ENCODE assay signal across 13 cellular contexts in genomic region chr3:189586941-189587687, GRCh38. TPM values are rescaled to one million over a fixed set of nuclear protein-coding genes. Genes with fewer than 3 reads are reported as not detected.
DNase-seq lines count a peak whose midpoint lies in the region; ATAC-seq, FAIRE-seq and TF ChIP-seq lines count a peak whose summit lies in the region.
"Had no signal": no experiment of that assay in that cellular context is flagged by ENCODE, and none has a peak within 500 bp of the region (broad histone marks: within the 10 kb centered on the region; RNA-seq: fewer than 3 reads in every experiment).

No MANE protein-coding gene starts in this region.

- FAIRE-seq in GM12891 (lab: Jason Lieb, UNC) = peak; percentile 89

- no peak for DNase-seq in GM12891 (ENCODE audit: insufficient read length, low spot score)
- DNase-seq in RPMI7951 (ENCODE audit: low read depth) = peak; percentile 23
- DNase-seq in NCI-H446 (lab: John Stamatoyannopoulos, UW) = no peak
- no peak for DNase-seq in stimulated activated naive CD4-positive, alpha-beta T cell treated with Interleukin-2 at 50 U/mL for 16 hours (lab: John Stamatoyannopoulos, UW)
- DNase-seq in SW480 (ENCODE audit: low spot score) = no peak
- DNase-seq: CD4-positive, alpha-beta T cell; cortex of kidney; glutamatergic neuron; KBM-7; retina had no signal

- ATAC-seq in GM19372 (IDR thresholded peaks at IDR 0.05; ENCODE audit: low read depth, unreplicated experiment) = peak; percentile 68
- ATAC-seq in HG02884 (IDR thresholded peaks at IDR 0.05; ENCODE audit: unreplicated experiment) = peak; percentile 74
- ATAC-seq in SK-N-SH treated with all-trans-retinoic acid at 6 μM for 48 hours = no peak

- no peak for TF ChIP-seq POLR2A in GM12891 (IDR thresholded peaks at IDR 0.05; ENCODE audit: low read depth, low read length)

TF ChIP-seq in GM12891, 5 proteins besides CTCF, POLR2A, EP300 and RAD21:
- TF ChIP-seq POU2F2 (IDR thresholded peaks at IDR 0.05; ENCODE audit: low read depth, low read length) (0 out of 2 replicates have a peak, but pooled peaks have one; percentile 23), SPI1 (IDR thresholded peaks at IDR 0.05; ENCODE audit: low read depth, low read length) (peak; percentile 26; the same call in 1 of the 2 replicates), PAX5 (IDR thresholded peaks at IDR 0.05; ENCODE audit: insufficient read depth, low read length, severe bottlenecking) (no peak), POLR2AphosphoS5 (IDR thresholded peaks at IDR 0.05; ENCODE audit: low read depth, low read length) (no peak), TAF1 (IDR thresholded peaks at IDR 0.05; ENCODE audit: low read depth, low read length) (no peak)

TF ChIP-seq in SK-N-SH treated with all-trans-retinoic acid at 6 μM for 48 hours, 23 proteins besides CTCF, POLR2A, EP300 and RAD21:
- TF ChIP-seq ZC3H10 (CRISPR knock-in tag; IDR thresholded peaks at IDR 0.05) (no peak), RARB (CRISPR knock-in tag; IDR thresholded peaks at IDR 0.05) (no peak), ZNF8 (CRISPR knock-in tag; IDR thresholded peaks at IDR 0.05) (no peak), PATZ1 (CRISPR knock-in tag; IDR thresholded peaks at IDR 0.05; ENCODE audit: borderline replicate concordance) (no peak), BACH2 (CRISPR knock-in tag; IDR thresholded peaks at IDR 0.05; ENCODE audit: borderline replicate concordance) (no peak), POU6F1 (CRISPR knock-in tag; IDR thresholded peaks at IDR 0.05; ENCODE audit: borderline replicate concordance, low read depth) (no peak), ZFP30 (CRISPR knock-in tag; IDR thresholded peaks at IDR 0.05) (no peak), GLIS3 (CRISPR knock-in tag; IDR thresholded peaks at IDR 0.05) (no peak), SNAI2 (CRISPR knock-in tag; IDR thresholded peaks at IDR 0.05) (no peak), ZFP3 (CRISPR knock-in tag; IDR thresholded peaks at IDR 0.05) (no peak), PPARA (CRISPR knock-in tag; IDR thresholded peaks at IDR 0.05; ENCODE audit: borderline replicate concordance) (no peak), CSDC2 (CRISPR knock-in tag; IDR thresholded peaks at IDR 0.05) (no peak), ISL1 (CRISPR knock-in tag; IDR thresholded peaks at IDR 0.05) (no peak), TCF4 (CRISPR knock-in tag; IDR thresholded peaks at IDR 0.05; ENCODE audit: borderline replicate concordance) (no peak)

RNA-seq across cellular contexts. Expression of gene TP63, which starts 44.1 kb away (rescaled TPM):
- polyA plus RNA-seq in GM12891 (2012; ENCODE audit: low read depth, missing spikeins) = 4.3 TPM
- total RNA-seq in RPMI7951 (2014; rRNA removed; shearing (Covaris generic)) = 16.7 and 22.3 TPM in 2 replicates
